ENCODE assay signal across 30 cellular contexts in genomic region chr21:23045955-23046354, GRCh38.
"Had no signal": no experiment of that assay in that cellular context is flagged by ENCODE, and none has a peak within 500 bp of the region (broad histone marks: within the 10 kb centered on the region; RNA-seq: fewer than 3 reads in every experiment).

No MANE protein-coding gene starts in this region.

- H3K36me3 ChIP-seq: neural progenitor cell, ovary, spleen, suprapubic skin, tibial artery, transverse colon, upper lobe of right lung, uterus had no signal

- DNase-seq: naive thymus-derived CD8-positive, alpha-beta T cell; nephron progenitor cell; occipital lobe; ovary; posterior cingulate gyrus; psoas muscle; right cardiac atrium; spleen; stimulated activated CD4-positive, alpha-beta T cell treated with anti-CD3 and anti-CD28 coated beads, Interleukin-12 subunit alpha, Interleukin-12 subunit beta, amount 100 ng/mL, for 4 hours; stimulated activated CD4-positive, alpha-beta T cell treated with anti-CD3 and anti-CD28 coated beads, Interleukin-1b, Interleukin-23, amount 100 ng/mL, for 48 hours; stimulated activated CD4-positive, alpha-beta T cell treated with anti-CD3 and anti-CD28 coated beads, Interleukin-4, amount 100 ng/mL, for 1 hour; stimulated activated CD4-positive, alpha-beta T cell treated with anti-CD3 and anti-CD28 coated beads, Interleukin-4, amount 100 ng/mL, for 4 hours; stimulated activated CD8-positive, alpha-beta memory T cell treated with anti-CD3 and anti-CD28 coated beads, Interleukin-4, amount 100 ng/mL, for 48 hours; stimulated activated naive CD4-positive, alpha-beta T cell; stimulated activated naive CD8-positive, alpha-beta T cell treated with anti-CD3 and anti-CD28 coated beads, Interleukin-15, amount 100 ng/mL, for 72 hours; stimulated activated naive CD8-positive, alpha-beta T cell treated with anti-CD3 and anti-CD28 coated beads, Interleukin-15, Interleukin-2, amounts not matched to agents 100 U/mL and 50 U/mL, for 24 hours; substantia nigra; testis; tibial artery; transverse colon; upper lobe of right lung; uterus had no signal

- H2AFZ ChIP-seq: neural progenitor cell, parathyroid adenoma had no signal

- H3K9ac ChIP-seq: neural progenitor cell, parathyroid adenoma had no signal

- H3K4me3 ChIP-seq: neural progenitor cell, ovary, psoas muscle, skin epidermis, smooth muscle cell, spleen, suprapubic skin, testis, tibial artery, transverse colon, upper lobe of right lung, uterus had no signal

- H3K27ac ChIP-seq: neural progenitor cell, ovary, parathyroid adenoma, psoas muscle, skin epidermis, spleen, suprapubic skin, testis, tibial artery, transverse colon, upper lobe of right lung, uterus had no signal

- H3K79me2 ChIP-seq: parathyroid adenoma had no signal

- H3K4me1 ChIP-seq: neural progenitor cell, parathyroid adenoma, psoas muscle, spleen, suprapubic skin, testis, tibial artery, transverse colon, upper lobe of right lung, uterus had no signal

- H3K9me3 ChIP-seq: ovary, psoas muscle, spleen, suprapubic skin, testis, tibial artery, transverse colon, upper lobe of right lung, uterus had no signal

- H3K4me2 ChIP-seq: neural progenitor cell, smooth muscle cell had no signal

- ATAC-seq: naive thymus-derived CD8-positive, alpha-beta T cell; natural killer cell treated with Interleukin-12 subunit alpha and Interleukin-12 subunit beta and Interleukin-15 and Interleukin-18, amount 100 ng/mL, for 72 hours; psoas muscle; right cardiac atrium; sciatic nerve; stimulated activated memory B cell treated with anti-CD40 and anti-IgM and Interleukin-4, amounts not matched to agents 10 μg/mL and 1 μg/mL and 100 μg/mL, for 72 hours; stimulated activated naive CD8-positive, alpha-beta T cell treated with anti-CD3 and anti-CD28 coated beads, Interleukin-15, amount 100 ng/mL, for 72 hours; stimulated activated naive CD8-positive, alpha-beta T cell treated with anti-CD3 and anti-CD28 coated beads, Interleukin-15, Interleukin-2, amounts not matched to agents 100 U/mL and 50 U/mL, for 24 hours; upper lobe of right lung had no signal

- H3K27me3 ChIP-seq: neural progenitor cell, ovary, spleen, suprapubic skin, testis, tibial artery, transverse colon, upper lobe of right lung, uterus had no signal
